13 cellular contexts compared by ENCODE assay signal in the genomic region with DNA sequence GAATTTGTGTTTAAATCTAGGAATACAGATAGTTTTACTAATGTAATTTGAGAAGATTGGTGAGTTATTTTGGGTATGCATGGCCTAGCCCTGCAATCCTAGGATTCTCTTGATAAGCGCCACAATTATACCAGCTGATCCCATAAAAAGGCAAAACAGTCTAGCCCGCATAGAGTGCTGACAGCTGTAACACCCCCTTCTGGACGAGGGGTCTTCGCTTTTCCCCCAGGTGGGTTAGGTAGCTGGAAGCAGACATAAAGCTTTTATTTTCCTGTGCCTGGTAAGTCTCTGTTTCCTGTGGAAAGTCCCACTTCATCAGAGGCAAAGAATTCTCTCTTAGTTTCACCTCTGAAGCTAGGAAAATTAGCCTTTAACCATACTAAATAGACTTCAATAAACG.
A peak's percentile ranks its signal among the peaks of the same experiment; 100 is the strongest.
DNase-seq lines count a peak whose midpoint lies in the region; ATAC-seq and TF ChIP-seq lines count a peak whose summit lies in the region.
"Had no signal": no experiment of that assay in that cellular context is flagged by ENCODE, and none has a peak within 500 bp of the region (broad histone marks: within the 10 kb centered on the region; RNA-seq: fewer than 3 reads in every experiment).

No MANE protein-coding gene starts in this region.

- no peak overlapping the region for H3K18ac ChIP-seq in mesenchymal stem cell (ENCODE audit: low read depth in 1 of 2, low read length in 2 of 2)

- no peak overlapping the region for H3K4me3 ChIP-seq in left ventricle myocardium inferior
- H3K4me3 ChIP-seq in adipocyte (ENCODE audit: low read length): no peak overlapping the region
- no peak overlapping the region for H3K4me3 ChIP-seq in mesenchymal stem cell (ENCODE audit: insufficient read depth in 1 of 2, low read depth in 1 of 2, low read length in 2 of 2)
- no peak overlapping the region for H3K4me3 ChIP-seq in transverse colon

- DNase-seq in left ventricle myocardium inferior (no peak), cardiac septum (ENCODE audit: low spot score) (no peak), adipocyte (ENCODE audit: low read depth) (peak; percentile 27), mesenchymal stem cell (peak; percentile 19), transverse colon (no peak), mucosa of gallbladder (ENCODE audit: low spot score) (no peak)
- DNase-seq: cerebellar nuclear complex; NCI-H1105; nucleus accumbens; stimulated activated CD4-positive, alpha-beta T cell treated with anti-CD3 and anti-CD28 coated beads, Interleukin-1b, Interleukin-23, amount 100 ng/mL, for 48 hours had no signal

- H2BK15ac ChIP-seq in mesenchymal stem cell (ENCODE audit: low read depth, poor library complexity, severe bottlenecking): no peak overlapping the region

- H3K9ac ChIP-seq in adipocyte (ENCODE audit: low read length) (peak overlapping the region; percentile 10), mesenchymal stem cell (ENCODE audit: low read length) (no peak overlapping the region)

- ATAC-seq in HG03442 (IDR thresholded peaks at IDR 0.05; ENCODE audit: unreplicated experiment): no peak
- ATAC-seq in HG03097 (IDR thresholded peaks at IDR 0.05; ENCODE audit: low FRiP score, unreplicated experiment): no peak
- ATAC-seq: HCT116 had no signal

- 53% methylated on average over 5 of the region's 5 CpGs for WGBS in mesenchymal stem cell
- WGBS in transverse colon (ENCODE audit: low coverage in 1 of 2), 2 donors: 38 to 55% methylated on average over 3 to 5 of the region's 5 CpGs

- no peak overlapping the region for H2BK12ac ChIP-seq in mesenchymal stem cell (ENCODE audit: low read length in 2 of 2)

- H2BK5ac ChIP-seq in mesenchymal stem cell (ENCODE audit: low read depth, low read length, poor library complexity, severe bottlenecking): no peak overlapping the region

- in situ Hi-C loops in transverse colon (cut with MboI; ENCODE audit: low pct_ligation_motif_present in 1 of 4, low pct_unique_long_range_greater_than_20kb in 1 of 4, low sequenced_read_pairs in 3 of 4): loop anchor here in 3 of 4 donors (5.0 to 10.0 kb wide), 3 partner anchors 112 to 127 kb away; no protein-coding TSS in a partner anchor

- H4K91ac ChIP-seq in mesenchymal stem cell (ENCODE audit: low read length): no peak overlapping the region

- no peaks in the 10 kb centered on the region for H3K79me1 ChIP-seq in mesenchymal stem cell (replicated peaks; ENCODE audit: low read length, poor library complexity, severe bottlenecking)

- H2AFZ ChIP-seq in mesenchymal stem cell (ENCODE audit: low read depth, low read length): no peak overlapping the region

- no peaks in the 10 kb centered on the region for H3K36me3 ChIP-seq in left ventricle myocardium inferior
- H3K36me3 ChIP-seq in adipocyte (ENCODE audit: control insufficient read depth, insufficient read depth, low read length, severe bottlenecking): no peaks in the 10 kb centered on the region
- no peaks in the 10 kb centered on the region for H3K36me3 ChIP-seq in mesenchymal stem cell (ENCODE audit: control insufficient read depth in 1 of 2, insufficient read depth in 2 of 2, low read depth in 1 of 2, low read length in 2 of 2)
- no peaks in the 10 kb centered on the region for H3K36me3 ChIP-seq in transverse colon

- H2BK120ac ChIP-seq in mesenchymal stem cell (ENCODE audit: low read depth, low read length): no peak overlapping the region

- H3K4me1 ChIP-seq in left ventricle myocardium inferior (peaks cover 63% of the 10 kb centered on the region), adipocyte (ENCODE audit: control insufficient read depth, insufficient read depth, low read length) (peaks cover 35% of the 10 kb centered on the region), mesenchymal stem cell (ENCODE audit: control insufficient read depth, insufficient read depth, low read depth, low read length) (peaks cover 10% of the 10 kb centered on the region), transverse colon (peaks cover 0 to 24% (median 12%) of the 10 kb centered on the region in 4 donors)

- no peak overlapping the region for H2AK5ac ChIP-seq in mesenchymal stem cell (ENCODE audit: low read length, severe bottlenecking)

- H3K27me3 ChIP-seq in left ventricle myocardium inferior (ENCODE audit: low read depth): no peaks in the 10 kb centered on the region
- H3K27me3 ChIP-seq in adipocyte (replicated peaks; ENCODE audit: control insufficient read depth, insufficient read depth, low read length): no peaks in the 10 kb centered on the region
- H3K27me3 ChIP-seq in mesenchymal stem cell (ENCODE audit: control insufficient read depth in 1 of 2, insufficient read depth in 1 of 2, low read length in 2 of 2): no peaks in the 10 kb centered on the region
- H3K27me3 ChIP-seq in transverse colon: no peaks in the 10 kb centered on the region

- no peak for TF ChIP-seq CTCF in left ventricle myocardium inferior (IDR thresholded peaks at IDR 0.05; ENCODE audit: borderline replicate concordance)
- TF ChIP-seq CTCF in transverse colon (IDR thresholded peaks at IDR 0.05): no peak

- peak overlapping the region in 1 of 2 experiments; percentile 24 for H3K4ac ChIP-seq in mesenchymal stem cell (ENCODE audit: low read depth in 1 of 2, low read length in 2 of 2)

- H3K27ac ChIP-seq in left ventricle myocardium inferior (replicated peaks) (peak overlapping the region; percentile 77), mesenchymal stem cell (ENCODE audit: low read length, poor library complexity, severe bottlenecking) (peak overlapping the region; percentile 33), transverse colon (peak overlapping the region; percentile 38 to 51 (median 48))

- H3K4me2 ChIP-seq in mesenchymal stem cell (ENCODE audit: low read length, poor library complexity, severe bottlenecking): no peak overlapping the region

- no peaks in the 10 kb centered on the region for H3K9me3 ChIP-seq in left ventricle myocardium inferior (replicated peaks)
- H3K9me3 ChIP-seq in adipocyte (ENCODE audit: control insufficient read depth, low read length): no peaks in the 10 kb centered on the region
- no peaks in the 10 kb centered on the region for H3K9me3 ChIP-seq in mesenchymal stem cell (ENCODE audit: control insufficient read depth, low read length)
- H3K9me3 ChIP-seq in transverse colon: no peaks in the 10 kb centered on the region

- no peak for TF ChIP-seq POLR2A in transverse colon (IDR thresholded peaks at IDR 0.05)

- H3K14ac ChIP-seq in mesenchymal stem cell (ENCODE audit: low read length in 2 of 2): no peak overlapping the region

- intact Hi-C loops in left ventricle myocardium inferior (cut with micrococcal nuclease) (loop anchor here (5.0 kb wide), 2 partner anchors 112 to 127 kb away; no protein-coding TSS in a partner anchor), cardiac septum (cut with DNase I) (loop anchor here (1.0 to 2.0 kb wide), 2 partner anchors 15 to 110 kb away; no protein-coding TSS in a partner anchor), transverse colon (cut with DNase I; ENCODE audit: low total_unique reads) (loop anchor here (2.0 to 5.0 kb wide), 2 partner anchors 107 to 129 kb away; partner anchors contain the start of gene YPEL2)

- TF ChIP-seq EP300 in transverse colon (IDR thresholded peaks at IDR 0.05; ENCODE audit: low read depth): no peak

- no peak overlapping the region for H4K8ac ChIP-seq in mesenchymal stem cell (ENCODE audit: low read length)

- H3K23ac ChIP-seq in mesenchymal stem cell (ENCODE audit: low read length in 2 of 2): no peak overlapping the region

Comparison
In these comparisons a context has a peak if more than half of its experiments do, and no peak if none do; other contexts are left out.
1. DNase-seq: peak in adipocyte (single experiment) and mesenchymal stem cell (single experiment); none in left ventricle myocardium inferior (single experiment), cardiac septum (single experiment), transverse colon (single experiment) and mucosa of gallbladder (single experiment).
2. Peak in every context shown above with its lines, with median percentiles within 50 percentile points of each other: H3K27ac ChIP-seq.